Comparison of ENCODE assay signal across 35 cellular contexts in genomic region chr7:69957661-69958060, GRCh38.
"Had no signal": no experiment of that assay in that cellular context is flagged by ENCODE, and none has a peak within 500 bp of the region (broad histone marks: within the 10 kb centered on the region; RNA-seq: fewer than 3 reads in every experiment).

No MANE protein-coding gene starts in this region.

- H3K4me3 Mint-ChIP-seq: activated B cell treated with CpG ODN at 0.5 μM for 24 hours; activated CD4-positive, alpha-beta memory T cell treated with anti-CD3 and anti-CD28 coated beads for 36 hours; activated CD4-positive, alpha-beta T cell treated with anti-CD3 and anti-CD28 coated beads, Interleukin-2, amount 10 ng/mL, durations not matched to agents 24 days and 14 days; activated CD8-positive, alpha-beta T cell treated with anti-CD3 and anti-CD28 coated beads for 36 hours; activated naive CD4-positive, alpha-beta T cell treated with anti-CD3 and anti-CD28 coated beads for 36 hours; activated naive CD8-positive, alpha-beta T cell treated with anti-CD3 and anti-CD28 coated beads for 36 hours; activated T-cell treated with anti-CD3 and anti-CD28 coated beads, Interleukin-2, amount 50 U/mL, for 4 hours; activated T-cell treated with anti-CD3 and anti-CD28 coated beads, Interleukin-2, amount 50 U/mL, for 72 hours; activated T-helper 1 cell treated with anti-CD3 and anti-CD28 coated beads, Interleukin-12 subunit alpha, Interleukin-12 subunit beta, Interleukin-2, Interleukin-4 antibody, amounts not matched to agents 30 ng/mL and 10 ng/mL and 1 ng/mL, durations not matched to agents 14 hours and 24 hours and 36 hours; activated T-helper 17 cell treated with anti-CD3 and anti-CD28 coated beads, Interleukin-2, amount 50 U/mL, for 72 hours; central memory CD8-positive, alpha-beta T cell; T-helper 1 cell treated with Interleukin-12 subunit alpha and Interleukin-12 subunit beta and Interleukin-4 antibody, amounts not matched to agents 30 μg/mL and 1 μg/mL, for 36 hours; T-helper 2 cell treated with Interferon-gamma antibody and Interleukin-4, amounts not matched to agents 5 μg/mL and 100 μg/mL, for 36 hours had no signal

- H3K27me3 ChIP-seq: adrenal gland, body of pancreas, brain microvascular endothelial cell, breast epithelium had no signal

- H3K9me3 Mint-ChIP-seq: activated B cell treated with CpG ODN at 0.5 μM for 24 hours; activated CD4-positive, alpha-beta memory T cell treated with anti-CD3 and anti-CD28 coated beads for 36 hours; activated CD4-positive, alpha-beta T cell treated with anti-CD3 and anti-CD28 coated beads, Interleukin-2, amount 10 ng/mL, durations not matched to agents 24 days and 14 days; activated CD8-positive, alpha-beta T cell treated with anti-CD3 and anti-CD28 coated beads for 36 hours; activated naive CD4-positive, alpha-beta T cell treated with anti-CD3 and anti-CD28 coated beads for 36 hours; activated naive CD4-positive, alpha-beta T cell treated with anti-CD3 and anti-CD28 coated beads, Interleukin-2, amount 50 U/mL, for 72 hours; activated naive CD8-positive, alpha-beta T cell treated with anti-CD3 and anti-CD28 coated beads for 36 hours; activated T-cell treated with anti-CD3 and anti-CD28 coated beads, Interleukin-2, amount 50 U/mL, for 4 hours; activated T-cell treated with anti-CD3 and anti-CD28 coated beads, Interleukin-2, amount 50 U/mL, for 72 hours; activated T-helper 1 cell treated with anti-CD3 and anti-CD28 coated beads, Interleukin-12 subunit alpha, Interleukin-12 subunit beta, Interleukin-2, Interleukin-4 antibody, amounts not matched to agents 30 ng/mL and 10 ng/mL and 1 ng/mL, durations not matched to agents 14 hours and 24 hours and 36 hours; activated T-helper 17 cell treated with anti-CD3 and anti-CD28 coated beads, Interleukin-2, amount 50 U/mL, for 72 hours; central memory CD8-positive, alpha-beta T cell; T-helper 1 cell treated with Interleukin-12 subunit alpha and Interleukin-12 subunit beta and Interleukin-4 antibody, amounts not matched to agents 30 μg/mL and 1 μg/mL, for 36 hours; T-helper 2 cell treated with Interferon-gamma antibody and Interleukin-4, amounts not matched to agents 5 μg/mL and 100 μg/mL, for 36 hours had no signal

- H3K27ac Mint-ChIP-seq: activated B cell treated with CpG ODN at 0.5 μM for 24 hours; activated CD4-positive, alpha-beta memory T cell treated with anti-CD3 and anti-CD28 coated beads for 36 hours; activated CD4-positive, alpha-beta T cell treated with anti-CD3 and anti-CD28 coated beads, Interleukin-2, amount 10 ng/mL, durations not matched to agents 24 days and 14 days; activated CD8-positive, alpha-beta T cell treated with anti-CD3 and anti-CD28 coated beads for 36 hours; activated naive CD4-positive, alpha-beta T cell treated with anti-CD3 and anti-CD28 coated beads for 36 hours; activated naive CD4-positive, alpha-beta T cell treated with anti-CD3 and anti-CD28 coated beads, Interleukin-2, amount 50 U/mL, for 72 hours; activated naive CD8-positive, alpha-beta T cell treated with anti-CD3 and anti-CD28 coated beads for 36 hours; activated T-cell treated with anti-CD3 and anti-CD28 coated beads, Interleukin-2, amount 50 U/mL, for 72 hours; activated T-helper 1 cell treated with anti-CD3 and anti-CD28 coated beads, Interleukin-12 subunit alpha, Interleukin-12 subunit beta, Interleukin-2, Interleukin-4 antibody, amounts not matched to agents 30 ng/mL and 10 ng/mL and 1 ng/mL, durations not matched to agents 14 hours and 24 hours and 36 hours; activated T-helper 17 cell treated with anti-CD3 and anti-CD28 coated beads, Interleukin-2, amount 50 U/mL, for 72 hours; T-helper 1 cell treated with Interleukin-12 subunit alpha and Interleukin-12 subunit beta and Interleukin-4 antibody, amounts not matched to agents 30 μg/mL and 1 μg/mL, for 36 hours; T-helper 2 cell treated with Interferon-gamma antibody and Interleukin-4, amounts not matched to agents 5 μg/mL and 100 μg/mL, for 36 hours had no signal

- DNase-seq: activated B cell treated with CpG ODN at 0.5 μM for 24 hours; activated CD4-positive, alpha-beta memory T cell treated with anti-CD3 and anti-CD28 coated beads for 36 hours; activated CD4-positive, alpha-beta T cell treated with anti-CD3 and anti-CD28 coated beads for 4 hours; activated CD4-positive, alpha-beta T cell treated with anti-CD3 and anti-CD28 coated beads, Interleukin-2, amount 10 ng/mL, durations not matched to agents 24 days and 14 days; activated CD4-positive, alpha-beta T cell treated with anti-CD3 and anti-CD28 coated beads, Interleukin-2, amount 50 U/mL, for 1 hour; activated CD4-positive, alpha-beta T cell treated with anti-CD3 and anti-CD28 coated beads, Interleukin-2, amount 50 U/mL, for 4 hours; activated CD4-positive, CD25-positive, alpha-beta regulatory T cell treated with anti-CD3 and anti-CD28 coated beads, Interleukin-2, amount 50 U/mL, for 72 hours; activated CD8-positive, alpha-beta memory T cell treated with anti-CD3 and anti-CD28 coated beads, Interleukin-2, amount 50 U/mL, for 4 hours; activated CD8-positive, alpha-beta T cell treated with anti-CD3 and anti-CD28 coated beads for 36 hours; activated effector memory CD4-positive, alpha-beta T cell treated with anti-CD3 and anti-CD28 coated beads, Interleukin-2, amount 50 U/mL, for 16 hours; activated gamma-delta T cell treated with Interleukin-2 at 50 U/mL for 16 hours; activated naive CD4-positive, alpha-beta T cell; activated naive CD4-positive, alpha-beta T cell treated with anti-CD3 and anti-CD28 coated beads for 36 hours; activated naive CD4-positive, alpha-beta T cell treated with anti-CD3 and anti-CD28 coated beads, Interleukin-2, amount 50 U/mL, for 16 hours; activated naive CD8-positive, alpha-beta T cell treated with anti-CD3 and anti-CD28 coated beads for 36 hours; activated T-cell treated with anti-CD3 and anti-CD28 coated beads for 4 hours; activated T-cell treated with anti-CD3 and anti-CD28 coated beads, Interleukin-2, amount 50 U/mL, for 1 hour; activated T-cell treated with anti-CD3 and anti-CD28 coated beads, Interleukin-2, amount 50 U/mL, for 4 hours; activated T-cell treated with anti-CD3 and anti-CD28 coated beads, Interleukin-2, amount 50 U/mL, for 72 hours; adrenal gland; amniotic stem cell; aorta; body of pancreas; brain microvascular endothelial cell; caudate nucleus; T-helper 1 cell; T-helper 2 cell; T-helper 9 cell had no signal

- H3K27me3 Mint-ChIP-seq: activated B cell treated with CpG ODN at 0.5 μM for 24 hours; activated CD4-positive, alpha-beta memory T cell treated with anti-CD3 and anti-CD28 coated beads for 36 hours; activated CD4-positive, alpha-beta T cell treated with anti-CD3 and anti-CD28 coated beads, Interleukin-2, amount 10 ng/mL, durations not matched to agents 24 days and 14 days; activated CD8-positive, alpha-beta T cell treated with anti-CD3 and anti-CD28 coated beads for 36 hours; activated naive CD8-positive, alpha-beta T cell treated with anti-CD3 and anti-CD28 coated beads for 36 hours; activated T-helper 17 cell treated with anti-CD3 and anti-CD28 coated beads, Interleukin-2, amount 50 U/mL, for 72 hours; central memory CD8-positive, alpha-beta T cell had no signal

- ATAC-seq: activated CD8-positive, alpha-beta T cell treated with anti-CD3 and anti-CD28 coated beads for 36 hours; activated naive CD4-positive, alpha-beta T cell treated with anti-CD3 and anti-CD28 coated beads, Interleukin-2, amount 50 U/mL, for 72 hours; activated T-cell treated with anti-CD3 and anti-CD28 coated beads, Interleukin-2, amount 50 U/mL, for 4 hours; activated T-cell treated with anti-CD3 and anti-CD28 coated beads, Interleukin-2, amount 50 U/mL, for 72 hours; activated T-helper 17 cell treated with anti-CD3 and anti-CD28 coated beads, Interleukin-2, amount 50 U/mL, for 72 hours; body of pancreas had no signal

- H3K4me1 Mint-ChIP-seq: activated CD4-positive, alpha-beta T cell treated with anti-CD3 and anti-CD28 coated beads, Interleukin-2, amount 10 ng/mL, durations not matched to agents 24 days and 14 days; activated T-helper 17 cell treated with anti-CD3 and anti-CD28 coated beads, Interleukin-2, amount 50 U/mL, for 72 hours had no signal

- H3K27ac ChIP-seq: adrenal gland, body of pancreas, brain microvascular endothelial cell, breast epithelium had no signal

- H3K36me3 ChIP-seq: adrenal gland, brain microvascular endothelial cell, breast epithelium had no signal

- H3K9me3 ChIP-seq: adrenal gland, body of pancreas, breast epithelium had no signal

- H3K36me3 Mint-ChIP-seq: activated CD4-positive, alpha-beta memory T cell treated with anti-CD3 and anti-CD28 coated beads for 36 hours; activated naive CD4-positive, alpha-beta T cell treated with anti-CD3 and anti-CD28 coated beads, Interleukin-2, amount 50 U/mL, for 72 hours; activated naive CD8-positive, alpha-beta T cell treated with anti-CD3 and anti-CD28 coated beads for 36 hours had no signal

- H3K4me3 ChIP-seq: adrenal gland, body of pancreas, breast epithelium had no signal
